ENCODE assay signal across 9 cellular contexts in genomic region chr19:35902870-35903475, GRCh38. TPM values are rescaled to one million over a fixed set of nuclear protein-coding genes. Genes with fewer than 3 reads are reported as not detected.
DNase-seq lines count a peak whose midpoint lies in the region; ATAC-seq, FAIRE-seq and TF ChIP-seq lines count a peak whose summit lies in the region.
"Had no signal": no experiment of that assay in that cellular context is flagged by ENCODE, and none has a peak within 500 bp of the region (broad histone marks: within the 10 kb centered on the region; RNA-seq: fewer than 3 reads in every experiment).

No MANE protein-coding gene starts in this region.

- TF ChIP-seq CTCF in PC-9 (conservative IDR thresholded peaks at IDR 0.05) (no peak), endothelial cell of umbilical vein (IDR thresholded peaks at IDR 0.05; ENCODE audit: extremely low read depth in 1 of 2, insufficient read depth in 1 of 2, low read depth in 1 of 2, low read length in 2 of 2) (no peak), prostate gland (IDR thresholded peaks at IDR 0.05) (no peak)

- no peak overlapping the region for H3K27ac ChIP-seq in PC-9
- H3K27ac ChIP-seq in endothelial cell of umbilical vein (ENCODE audit: insufficient read depth, low read depth, low read length), result no peak overlapping the region
- peak overlapping the region; percentile 26 to 33 for H3K27ac ChIP-seq in prostate gland

- POLR2A ChIA-PET in PC-9 (lab: Charles Lee; ENCODE audit: unreplicated experiment) (interaction anchor here (0.5 kb wide), 1 partner anchor 111 kb away, joined by 4 read pairs; no protein-coding TSS in a partner anchor), endothelial cell of umbilical vein (lab: Charles Lee) (no interaction called here)

- H3K9me2 ChIP-seq in PC-9 (ENCODE audit: insufficient read depth), result no peaks in the 10 kb centered on the region

- H3K4me3 ChIP-seq in GM08714 (ENCODE audit: low read length) (peak overlapping the region; percentile 54; the same call in 1 of the 2 replicates), PC-9 (peak overlapping the region; percentile 48; the same call in 1 of the 2 replicates), endothelial cell of umbilical vein (replicated peaks in 1 of 3; ENCODE audit: insufficient read depth in 1 of 3, low read depth in 1 of 3, low read length in 3 of 3) (no peak overlapping the region), prostate gland (peak overlapping the region in 1 of 2 donors; percentile 8)

- no peak for ATAC-seq in GM18511 (IDR thresholded peaks at IDR 0.05; ENCODE audit: unreplicated experiment)

- H3K27me3 ChIP-seq in PC-9 (ENCODE audit: insufficient read depth, low read depth) (no peaks in the 10 kb centered on the region), endothelial cell of umbilical vein (ENCODE audit: control insufficient read depth in 2 of 2, insufficient read depth in 2 of 2, low read length in 2 of 2) (peaks cover 0 to 6% of the 10 kb centered on the region in 2 experiments), prostate gland (replicated peaks; ENCODE audit: insufficient read depth) (no peaks in the 10 kb centered on the region)

- H3K9me1 ChIP-seq in endothelial cell of umbilical vein (replicated peaks; ENCODE audit: control insufficient read depth, extremely low read depth, insufficient read depth, low read length), result no peaks in the 10 kb centered on the region

- H3K4me1 ChIP-seq in PC-9 (replicated peaks; ENCODE audit: insufficient read depth) (peaks cover 8% of the 10 kb centered on the region; the same call in 1 of the 2 replicates), endothelial cell of umbilical vein (ENCODE audit: control insufficient read depth, extremely low read depth, insufficient read depth, low read length) (peaks cover 16% of the 10 kb centered on the region), prostate gland (replicated peaks) (no peaks in the 10 kb centered on the region)

- DNase-seq in PC-9 (no peak), endothelial cell of umbilical vein (ENCODE audit: low read depth, low spot score) (no peak), prostate gland (ENCODE audit: low spot score) (no peak), HK-2 (ENCODE audit: unreplicated experiment) (no peak), ACHN (no peak)
- DNase-seq in activated CD8-positive, alpha-beta memory T cell treated with anti-CD3 and anti-CD28 coated beads, Interleukin-2, amount 50 U/mL, for 48 hours, result no peak
- DNase-seq: NCI-H2081 treated with DMSO at 0.1 percent for 48 hours had no signal

- TF ChIP-seq POLR2A in endothelial cell of umbilical vein (IDR thresholded peaks at IDR 0.05; ENCODE audit: low read depth, low read length) (no peak), prostate gland (IDR thresholded peaks at IDR 0.05) (no peak)

- intact Hi-C loops in PC-9 (cut with micrococcal nuclease; ENCODE audit: unreplicated experiment), result loop anchor here (10.0 kb wide), 1 partner anchor 158 kb away; the partner anchor contains the start of genes IGFLR1, LIN37, PSENEN and U2AF1L4
- intact Hi-C loops in endothelial cell of umbilical vein (cut with micrococcal nuclease), result no loop called here
- intact Hi-C loops in prostate gland (cut with DNase I), result no loop called here

- FAIRE-seq in endothelial cell of umbilical vein (lab: Jason Lieb, UNC), result no peak

- in situ Hi-C loops in ACHN (cut with HindIII; ENCODE audit: low pct_ligation_motif_present, low pct_unique_long_range_greater_than_20kb, low sequenced_read_pairs), result no loop called here

- CTCF ChIA-PET in PC-9 (lab: Charles Lee), result no interaction called here
- CTCF ChIA-PET in endothelial cell of umbilical vein (lab: Charles Lee), result no interaction called here

- H3K9me3 ChIP-seq in PC-9 (ENCODE audit: insufficient read depth, low read depth) (no peaks in the 10 kb centered on the region), endothelial cell of umbilical vein (replicated peaks; ENCODE audit: control insufficient read depth, insufficient read depth, low read length) (no peaks in the 10 kb centered on the region), prostate gland (no peaks in the 10 kb centered on the region)

- peak overlapping the region; percentile 78 for H3K4me2 ChIP-seq in PC-9
- H3K4me2 ChIP-seq in endothelial cell of umbilical vein (ENCODE audit: insufficient read depth, low read length), result no peak overlapping the region

- H2AFZ ChIP-seq in PC-9 (peak overlapping the region; percentile 74; the same call in 1 of the 2 replicates), endothelial cell of umbilical vein (ENCODE audit: low read depth, low read length) (peak overlapping the region; percentile 80)

- dilution Hi-C loops in endothelial cell of umbilical vein (cut with MboI; ENCODE audit: extremely low pct_ligation_motif_present, low sequenced_read_pairs), result no loop called here

- H4K20me1 ChIP-seq in PC-9 (ENCODE audit: insufficient read depth), result no peaks in the 10 kb centered on the region
- H4K20me1 ChIP-seq in endothelial cell of umbilical vein (replicated peaks; ENCODE audit: control insufficient read depth, extremely low read depth, insufficient read depth, low read length), result no peaks in the 10 kb centered on the region

- BruUV-seq in PC-9 (replicated peaks; lab: Mats Ljungman, UMichigan) (no TSS peak), endothelial cell of umbilical vein (replicated peaks; lab: Mats Ljungman, UMichigan) (no TSS peak)

- H3K36me3 ChIP-seq in PC-9 (ENCODE audit: low read depth) (no peaks in the 10 kb centered on the region), endothelial cell of umbilical vein (ENCODE audit: control insufficient read depth in 2 of 2, extremely low read depth in 1 of 2, insufficient read depth in 2 of 2, low read length in 2 of 2) (no peaks in the 10 kb centered on the region), prostate gland (no peaks in the 10 kb centered on the region)

- peaks cover 13% of the 10 kb centered on the region for H3F3A ChIP-seq in PC-9 (ENCODE audit: insufficient read depth, low read depth)

- WGBS in prostate gland, result 71% methylated on average over 10 of the region's 10 CpGs

- H3K79me2 ChIP-seq in PC-9 (ENCODE audit: low read depth), result peaks cover 15% of the 10 kb centered on the region
- peaks cover 2% of the 10 kb centered on the region for H3K79me2 ChIP-seq in endothelial cell of umbilical vein (ENCODE audit: control insufficient read depth, insufficient read depth, low read length)

- H3K9ac ChIP-seq in endothelial cell of umbilical vein (replicated peaks; ENCODE audit: extremely low read depth, insufficient read depth, low read length), result no peak overlapping the region

RNA-seq across cellular contexts. Expression of gene HCST, which starts 0.6 kb away (rescaled TPM):
- total RNA-seq in PC-9 (2021) (1.8 and 2.6 TPM in 2 replicates), endothelial cell of umbilical vein (not detected in 2 replicates), prostate gland (1 to 10 TPM in 1 of 2 donors, not detected in 1; 4.9 TPM)
- polyA plus RNA-seq in endothelial cell of umbilical vein, result not detected in 2 replicates
- polyA plus RNA-seq in endothelial cell of umbilical vein (2011; cell fraction: cytosol; rRNA removed), result not detected in 2 replicates
- polyA plus RNA-seq in endothelial cell of umbilical vein (2011; cell fraction: nucleus; rRNA removed), result not detected in 2 replicates
- polyA plus RNA-seq in endothelial cell of umbilical vein (2012), result not detected in 2 replicates
- not detected in 2 replicates for polyA minus RNA-seq in endothelial cell of umbilical vein
- 1.7 TPM for polyA minus RNA-seq in endothelial cell of umbilical vein (2011; cell fraction: cytosol; rRNA and poly(A)+ RNA removed)
- not detected in 2 replicates for polyA minus RNA-seq in endothelial cell of umbilical vein (2011; cell fraction: nucleus; rRNA and poly(A)+ RNA removed)

RNA-seq across cellular contexts. Expression of gene NFKBID, which starts 2.6 kb away (rescaled TPM):
- total RNA-seq in PC-9 (2021), result 15.7 and 27.5 TPM in 2 replicates
- total RNA-seq in endothelial cell of umbilical vein, result 7.6 and 8.7 TPM in 2 replicates
- 5.5 and 6.7 TPM in 2 replicates for polyA plus RNA-seq in endothelial cell of umbilical vein
- 1.0 and 1.8 TPM in 2 replicates for polyA plus RNA-seq in endothelial cell of umbilical vein (2011; cell fraction: cytosol; rRNA removed)
- polyA plus RNA-seq in endothelial cell of umbilical vein (2011; cell fraction: nucleus; rRNA removed), result 14.9 and 18.6 TPM in 2 replicates
- 2.1 and 3.1 TPM in 2 replicates for polyA plus RNA-seq in endothelial cell of umbilical vein (2012)
- 5.7 and 7.1 TPM in 2 replicates for polyA minus RNA-seq in endothelial cell of umbilical vein
- polyA minus RNA-seq in endothelial cell of umbilical vein (2011; cell fraction: cytosol; rRNA and poly(A)+ RNA removed), result 6.7 TPM
- 4.8 and 5.4 TPM in 2 replicates for polyA minus RNA-seq in endothelial cell of umbilical vein (2011; cell fraction: nucleus; rRNA and poly(A)+ RNA removed)
- 10 to 100 TPM in 1 of 2 donors, 1 to 10 TPM in 1; 5.6 to 10.8 TPM for total RNA-seq in prostate gland

RNA-seq across cellular contexts. Expression of gene TYROBP, which starts 5.1 kb away (rescaled TPM):
- total RNA-seq in PC-9 (2021) (not detected in 2 replicates), endothelial cell of umbilical vein (not detected in 2 replicates), prostate gland (10 to 100 TPM; 30.6 to 60.7 TPM)
- polyA plus RNA-seq in endothelial cell of umbilical vein, result not detected in 2 replicates
- polyA plus RNA-seq in endothelial cell of umbilical vein (2011; cell fraction: cytosol; rRNA removed), result not detected in 2 replicates
- not detected in 2 replicates for polyA plus RNA-seq in endothelial cell of umbilical vein (2011; cell fraction: nucleus; rRNA removed)
- polyA plus RNA-seq in endothelial cell of umbilical vein (2012), result not detected in 2 replicates
- polyA minus RNA-seq in endothelial cell of umbilical vein, result not detected in 2 replicates
- polyA minus RNA-seq in endothelial cell of umbilical vein (2011; cell fraction: cytosol; rRNA and poly(A)+ RNA removed), result not detected
- polyA minus RNA-seq in endothelial cell of umbilical vein (2011; cell fraction: nucleus; rRNA and poly(A)+ RNA removed), result not detected in 2 replicates

RNA-seq across cellular contexts. Expression of gene LRFN3, which starts 33.2 kb away (rescaled TPM):
- total RNA-seq in PC-9 (2021) (10.5 and 14.7 TPM in 2 replicates), endothelial cell of umbilical vein (15.9 and 17.3 TPM in 2 replicates), prostate gland (10 to 100 TPM; 21.7 to 32.3 TPM)
- polyA plus RNA-seq in endothelial cell of umbilical vein, result 4.1 and 5.8 TPM in 2 replicates
- polyA plus RNA-seq in endothelial cell of umbilical vein (2011; cell fraction: cytosol; rRNA removed), result 3.7 and 5.5 TPM in 2 replicates
- 1.9 and 2.2 TPM in 2 replicates for polyA plus RNA-seq in endothelial cell of umbilical vein (2011; cell fraction: nucleus; rRNA removed)
- polyA plus RNA-seq in endothelial cell of umbilical vein (2012), result 10.0 and 16.3 TPM in 2 replicates
- 2.5 and 3.5 TPM in 2 replicates for polyA minus RNA-seq in endothelial cell of umbilical vein
- 2.8 TPM for polyA minus RNA-seq in endothelial cell of umbilical vein (2011; cell fraction: cytosol; rRNA and poly(A)+ RNA removed)
- 1.0 and 2.2 TPM in 2 replicates for polyA minus RNA-seq in endothelial cell of umbilical vein (2011; cell fraction: nucleus; rRNA and poly(A)+ RNA removed)

RNA-seq across cellular contexts. Expression of gene APLP1, which starts 34.6 kb away (rescaled TPM):
- 2.0 and 2.1 TPM in 2 replicates for total RNA-seq in PC-9 (2021)
- 6.2 and 9.0 TPM in 2 replicates for total RNA-seq in endothelial cell of umbilical vein
- polyA plus RNA-seq in endothelial cell of umbilical vein, result 13.0 and 15.1 TPM in 2 replicates
- 9.5 and 11.5 TPM in 2 replicates for polyA plus RNA-seq in endothelial cell of umbilical vein (2011; cell fraction: cytosol; rRNA removed)
- 12.7 and 14.6 TPM in 2 replicates for polyA plus RNA-seq in endothelial cell of umbilical vein (2011; cell fraction: nucleus; rRNA removed)
- polyA plus RNA-seq in endothelial cell of umbilical vein (2012), result 17.9 and 23.5 TPM in 2 replicates
- 7.5 and 10.7 TPM in 2 replicates for polyA minus RNA-seq in endothelial cell of umbilical vein
- polyA minus RNA-seq in endothelial cell of umbilical vein (2011; cell fraction: cytosol; rRNA and poly(A)+ RNA removed), result not detected
- polyA minus RNA-seq in endothelial cell of umbilical vein (2011; cell fraction: nucleus; rRNA and poly(A)+ RNA removed), result 2.3 and 5.0 TPM in 2 replicates
- total RNA-seq in prostate gland, result 10 to 100 TPM in 1 of 2 donors, 1 to 10 TPM in 1; 3.6 to 38.0 TPM

Comparison
In these comparisons a context has a peak if more than half of its experiments do, and no peak if none do; other contexts are left out.
1. H3K4me3 ChIP-seq: peak in GM08714 (single experiment) and PC-9 (single experiment); none in endothelial cell of umbilical vein (0 of 3).
2. H3K27ac ChIP-seq: peak in prostate gland (2 of 2); none in PC-9 (single experiment) and endothelial cell of umbilical vein (single experiment).
3. RNA of gene TYROBP, which starts 5.1 kb away (total RNA-seq): 30.6 to 60.7 TPM in prostate gland; not detected in PC-9 and not detected in endothelial cell of umbilical vein; every median in the first group is over 10 times any median in the second.